In genomic region chr5:142767178-142767577, GRCh38 we compare ENCODE assay signal across 30 cellular contexts.
"Had no signal": no experiment of that assay in that cellular context is flagged by ENCODE, and none has a peak within 500 bp of the region (broad histone marks: within the 10 kb centered on the region; RNA-seq: fewer than 3 reads in every experiment).

No MANE protein-coding gene starts in this region.

- DNase-seq: naive thymus-derived CD8-positive, alpha-beta T cell; nephron progenitor cell; nucleus accumbens; pancreas; right cardiac atrium; right lobe of liver; sigmoid colon; spleen; stimulated activated CD4-positive, alpha-beta T cell treated with anti-CD3 and anti-CD28 coated beads, Interleukin-12 subunit alpha, Interleukin-12 subunit beta, amount 100 ng/mL, for 4 hours; stimulated activated CD4-positive, alpha-beta T cell treated with anti-CD3 and anti-CD28 coated beads, Interleukin-1b, Interleukin-23, amount 100 ng/mL, for 48 hours; stimulated activated CD4-positive, alpha-beta T cell treated with anti-CD3 and anti-CD28 coated beads, Interleukin-4, amount 100 ng/mL, for 1 hour; stimulated activated CD4-positive, alpha-beta T cell treated with anti-CD3 and anti-CD28 coated beads, Interleukin-4, amount 100 ng/mL, for 4 hours; stimulated activated CD8-positive, alpha-beta memory T cell treated with anti-CD3 and anti-CD28 coated beads, Interleukin-4, amount 100 ng/mL, for 48 hours; stimulated activated naive CD4-positive, alpha-beta T cell; stimulated activated naive CD8-positive, alpha-beta T cell treated with anti-CD3 and anti-CD28 coated beads, Interleukin-15, amount 100 ng/mL, for 72 hours; stimulated activated naive CD8-positive, alpha-beta T cell treated with anti-CD3 and anti-CD28 coated beads, Interleukin-15, Interleukin-2, amounts not matched to agents 100 U/mL and 50 U/mL, for 24 hours; substantia nigra; testis; tibial artery; trophoblast cell; upper lobe of left lung had no signal

- ATAC-seq: naive thymus-derived CD8-positive, alpha-beta T cell; natural killer cell treated with Interleukin-12 subunit alpha and Interleukin-12 subunit beta and Interleukin-15 and Interleukin-18, amount 100 ng/mL, for 72 hours; pancreas; right cardiac atrium; right lobe of liver; stimulated activated memory B cell treated with anti-CD40 and anti-IgM and Interleukin-4, amounts not matched to agents 10 μg/mL and 1 μg/mL and 100 μg/mL, for 72 hours; stimulated activated naive CD8-positive, alpha-beta T cell treated with anti-CD3 and anti-CD28 coated beads, Interleukin-15, amount 100 ng/mL, for 72 hours; stimulated activated naive CD8-positive, alpha-beta T cell treated with anti-CD3 and anti-CD28 coated beads, Interleukin-15, Interleukin-2, amounts not matched to agents 100 U/mL and 50 U/mL, for 24 hours had no signal

- H3K4me2 ChIP-seq: smooth muscle cell had no signal

- H3K36me3 Mint-ChIP-seq: naive thymus-derived CD8-positive, alpha-beta T cell; natural killer cell treated with Interleukin-12 subunit alpha and Interleukin-12 subunit beta and Interleukin-15 and Interleukin-18, amount 100 ng/mL, for 72 hours; stimulated activated memory B cell treated with anti-CD40 and anti-IgM and Interleukin-4, amounts not matched to agents 10 μg/mL and 1 μg/mL and 100 μg/mL, for 72 hours had no signal

- H3K9me3 Mint-ChIP-seq: naive thymus-derived CD8-positive, alpha-beta T cell; natural killer cell treated with Interleukin-12 subunit alpha and Interleukin-12 subunit beta and Interleukin-15 and Interleukin-18, amount 100 ng/mL, for 72 hours; nephron progenitor cell; neural crest cell; stimulated activated memory B cell treated with anti-CD40 and anti-IgM and Interleukin-4, amounts not matched to agents 10 μg/mL and 1 μg/mL and 100 μg/mL, for 72 hours; stimulated activated naive CD8-positive, alpha-beta T cell treated with anti-CD3 and anti-CD28 coated beads, Interleukin-15, amount 100 ng/mL, for 72 hours had no signal

- H3K4me3 ChIP-seq: pancreas, prostate gland, right lobe of liver, sigmoid colon, smooth muscle cell, spleen, suprapubic skin, testis, tibial artery, upper lobe of left lung, vagina had no signal

- H3K4me1 ChIP-seq: prostate gland, right lobe of liver had no signal

- H3K27ac Mint-ChIP-seq: natural killer cell treated with Interleukin-12 subunit alpha and Interleukin-12 subunit beta and Interleukin-15 and Interleukin-18, amount 100 ng/mL, for 72 hours; nephron progenitor cell; stimulated activated memory B cell treated with anti-CD40 and anti-IgM and Interleukin-4, amounts not matched to agents 10 μg/mL and 1 μg/mL and 100 μg/mL, for 72 hours; stimulated activated naive CD8-positive, alpha-beta T cell treated with anti-CD3 and anti-CD28 coated beads, Interleukin-15, amount 100 ng/mL, for 72 hours had no signal

- H3K4me3 Mint-ChIP-seq: natural killer cell treated with Interleukin-12 subunit alpha and Interleukin-12 subunit beta and Interleukin-15 and Interleukin-18, amount 100 ng/mL, for 72 hours; nephron progenitor cell; neural crest cell; stimulated activated memory B cell treated with anti-CD40 and anti-IgM and Interleukin-4, amounts not matched to agents 10 μg/mL and 1 μg/mL and 100 μg/mL, for 72 hours; stimulated activated naive CD8-positive, alpha-beta T cell treated with anti-CD3 and anti-CD28 coated beads, Interleukin-15, amount 100 ng/mL, for 72 hours had no signal

- FAIRE-seq: pancreas, urothelium cell line had no signal

- H3K27me3 ChIP-seq: neutrophil, pancreas, right lobe of liver, sigmoid colon, spleen, suprapubic skin, testis, tibial artery, upper lobe of left lung, vagina had no signal

- H3K36me3 ChIP-seq: neutrophil, pancreas, prostate gland, right lobe of liver, sigmoid colon, spleen, suprapubic skin, tibial artery, upper lobe of left lung, vagina had no signal

- H3K9me3 ChIP-seq: neutrophil, pancreas, prostate gland, right lobe of liver, sigmoid colon, spleen, suprapubic skin, testis, tibial artery, upper lobe of left lung, vagina had no signal

- H3K27ac ChIP-seq: neutrophil, pancreas, prostate gland, right lobe of liver, sigmoid colon, spleen, suprapubic skin, testis, tibial artery, upper lobe of left lung, vagina had no signal

- H3K27me3 Mint-ChIP-seq: natural killer cell treated with Interleukin-12 subunit alpha and Interleukin-12 subunit beta and Interleukin-15 and Interleukin-18, amount 100 ng/mL, for 72 hours; stimulated activated memory B cell treated with anti-CD40 and anti-IgM and Interleukin-4, amounts not matched to agents 10 μg/mL and 1 μg/mL and 100 μg/mL, for 72 hours; stimulated activated naive CD8-positive, alpha-beta T cell treated with anti-CD3 and anti-CD28 coated beads, Interleukin-15, amount 100 ng/mL, for 72 hours had no signal
